Comparison of ENCODE assay signal across 1 cellular context in the genomic region with DNA sequence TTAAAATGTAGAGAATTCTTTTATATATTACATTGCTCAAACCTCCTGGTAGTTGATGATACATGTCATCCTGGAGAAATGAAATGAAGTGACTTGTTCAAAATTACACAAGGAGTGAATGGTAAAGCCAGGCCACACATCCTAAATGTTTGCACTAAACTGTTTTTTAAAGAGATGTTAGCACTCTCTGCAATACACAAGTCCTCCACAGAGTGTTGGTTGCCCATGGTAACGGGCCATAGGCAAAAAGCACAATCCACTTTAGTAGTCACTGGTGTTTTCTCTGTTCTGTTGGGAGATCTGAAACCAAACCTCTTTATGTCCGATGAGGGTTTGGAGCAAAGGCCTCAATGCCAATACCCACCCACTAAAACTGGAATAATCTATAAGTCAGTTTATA.
TF ChIP-seq lines count a peak whose summit lies in the region.

No MANE protein-coding gene starts in this region.

TF ChIP-seq in IMR-90, 13 proteins besides CTCF, POLR2A, EP300 and RAD21:
- no peak for TF ChIP-seq FOS (IDR thresholded peaks at IDR 0.05; ENCODE audit: low read depth, low read length)
- TF ChIP-seq, protein P1, sequence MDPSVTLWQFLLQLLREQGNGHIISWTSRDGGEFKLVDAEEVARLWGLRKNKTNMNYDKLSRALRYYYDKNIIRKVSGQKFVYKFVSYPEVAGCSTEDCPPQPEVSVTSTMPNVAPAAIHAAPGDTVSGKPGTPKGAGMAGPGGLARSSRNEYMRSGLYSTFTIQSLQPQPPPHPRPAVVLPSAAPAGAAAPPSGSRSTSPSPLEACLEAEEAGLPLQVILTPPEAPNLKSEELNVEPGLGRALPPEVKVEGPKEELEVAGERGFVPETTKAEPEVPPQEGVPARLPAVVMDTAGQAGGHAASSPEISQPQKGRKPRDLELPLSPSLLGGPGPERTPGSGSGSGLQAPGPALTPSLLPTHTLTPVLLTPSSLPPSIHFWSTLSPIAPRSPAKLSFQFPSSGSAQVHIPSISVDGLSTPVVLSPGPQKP (IDR thresholded peaks at IDR 0.05; ENCODE audit: borderline replicate concordance, low read depth, low read length), result no peak
- TF ChIP-seq CHD1 (IDR thresholded peaks at IDR 0.05; ENCODE audit: low read depth, low read length), result no peak
TF ChIP-seq in IMR-90: peak in this region for 0.
